In the genomic region with DNA sequence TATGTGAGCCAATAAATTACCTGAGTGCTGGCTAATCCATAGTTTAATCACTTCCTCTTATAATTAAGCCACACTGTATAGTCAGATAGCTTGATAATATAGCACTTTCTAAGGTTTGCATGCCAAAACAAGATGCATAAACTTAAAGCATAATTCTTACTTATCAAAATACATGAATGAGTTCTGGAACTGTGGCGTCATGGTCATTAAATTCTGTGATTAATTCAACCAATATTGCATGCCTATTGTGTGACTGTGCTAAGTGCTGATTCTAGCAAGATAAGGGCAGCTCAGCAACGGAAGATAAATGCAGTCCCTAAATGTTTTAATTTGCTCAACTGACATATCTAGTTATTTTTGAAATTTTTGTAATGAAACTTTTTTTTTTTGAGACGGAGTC, we compare ENCODE assay signal across 23 cellular contexts. TPM values are rescaled to one million over a fixed set of nuclear protein-coding genes. Genes with fewer than 3 reads are reported as not detected.
DNase-seq lines count a peak whose midpoint lies in the region; ATAC-seq and TF ChIP-seq lines count a peak whose summit lies in the region.
"Had no signal": no experiment of that assay in that cellular context is flagged by ENCODE, and none has a peak within 500 bp of the region (broad histone marks: within the 10 kb centered on the region; RNA-seq: fewer than 3 reads in every experiment).

No MANE protein-coding gene starts in this region.

- no peak overlapping the region for H3K27ac Mint-ChIP-seq in GM23338
- H3K27ac Mint-ChIP-seq in naive thymus-derived CD8-positive, alpha-beta T cell, result no peak overlapping the region
- H3K27ac Mint-ChIP-seq: activated naive CD8-positive, alpha-beta T cell treated with anti-CD3 and anti-CD28 coated beads for 36 hours; memory B cell had no signal

- no peak overlapping the region for H3K4me3 Mint-ChIP-seq in GM23338
- no peak overlapping the region for H3K4me3 Mint-ChIP-seq in naive thymus-derived CD8-positive, alpha-beta T cell
- H3K4me3 Mint-ChIP-seq: activated naive CD8-positive, alpha-beta T cell treated with anti-CD3 and anti-CD28 coated beads for 36 hours; activated T-cell treated with anti-CD3 and anti-CD28 coated beads, Interleukin-2, amount 50 U/mL, for 4 hours; memory B cell; nephron had no signal

- no peak overlapping the region for H3K4me2 ChIP-seq in GM23338
- H3K4me2 ChIP-seq: A549 had no signal

- peaks cover 1% of the 10 kb centered on the region for H3K27me3 Mint-ChIP-seq in GM23338 (ENCODE audit: insufficient read depth, low read depth, poor library complexity)
- H3K27me3 Mint-ChIP-seq in naive thymus-derived CD8-positive, alpha-beta T cell, result peaks cover 0 to 14% (median 6%) of the 10 kb centered on the region in 5 donors

- no peaks in the 10 kb centered on the region for H3F3A ChIP-seq in GM23338 (replicated peaks; ENCODE audit: low read depth)

- DNase-seq in A172 (ENCODE audit: low spot score), result peak; percentile 92
- no peak for DNase-seq in GM23338 (ENCODE audit: low spot score)
- peak; percentile 56 for DNase-seq in RKO (ENCODE audit: low spot score)
- peak; percentile 36 for DNase-seq in fibroblast of pulmonary artery (ENCODE audit: low read depth)
- DNase-seq in GM10248 (ENCODE audit: extremely low spot score), result no peak
- no peak for DNase-seq in NCI-H1105 (lab: John Stamatoyannopoulos, UW)
- no peak for DNase-seq in naive thymus-derived CD8-positive, alpha-beta T cell
- DNase-seq in NCI-H187 treated with DMSO at 0.1 percent for 48 hours (lab: John Stamatoyannopoulos, UW), result no peak
- DNase-seq: activated CD4-positive, alpha-beta T cell treated with anti-CD3 and anti-CD28 coated beads, Interleukin-2, amount 50 U/mL, for 48 hours; activated naive CD8-positive, alpha-beta T cell treated with anti-CD3 and anti-CD28 coated beads for 36 hours; activated T-cell treated with anti-CD3 and anti-CD28 coated beads, Interleukin-2, amount 50 U/mL, for 4 hours; central memory CD4-positive, alpha-beta T cell; effector CD4-positive, alpha-beta T cell; MM.1S; NCI-H2029 treated with DMSO at 0.1 percent for 48 hours; NCI-H524 treated with DMSO at 0.1 percent for 48 hours; psoas muscle; stimulated activated CD4-positive, alpha-beta T cell treated with anti-CD3 and anti-CD28 coated beads, Interleukin-15, amount 100 ng/mL, for 24 hours; stomach; uterus had no signal

- no peaks in the 10 kb centered on the region for H3K4me1 ChIP-seq in GM23338 (ENCODE audit: insufficient read depth)
- H3K4me1 ChIP-seq: A549, psoas muscle, uterus had no signal

- H3K4me3 ChIP-seq in GM23338 (no peak overlapping the region), fibroblast of pulmonary artery (replicated peaks; ENCODE audit: low read depth, low read length) (no peak overlapping the region)
- H3K4me3 ChIP-seq: A549, psoas muscle, stomach, uterus had no signal

- H3K27me3 ChIP-seq in GM23338 (ENCODE audit: insufficient read depth), result no peaks in the 10 kb centered on the region
- H3K27me3 ChIP-seq: uterus had no signal

- no peak for ATAC-seq in GM23338
- ATAC-seq in naive thymus-derived CD8-positive, alpha-beta T cell, result no peak
- ATAC-seq: A549; activated T-cell treated with anti-CD3 and anti-CD28 coated beads, Interleukin-2, amount 50 U/mL, for 4 hours; psoas muscle had no signal

- H3K36me3 ChIP-seq in GM23338 (ENCODE audit: insufficient read depth), result no peaks in the 10 kb centered on the region
- H3K36me3 ChIP-seq: stomach, uterus had no signal

- no peaks in the 10 kb centered on the region for H3K9me3 Mint-ChIP-seq in GM23338
- H3K9me3 Mint-ChIP-seq in naive thymus-derived CD8-positive, alpha-beta T cell, result no peaks in the 10 kb centered on the region
- H3K9me3 Mint-ChIP-seq: activated naive CD8-positive, alpha-beta T cell treated with anti-CD3 and anti-CD28 coated beads for 36 hours; activated T-cell treated with anti-CD3 and anti-CD28 coated beads, Interleukin-2, amount 50 U/mL, for 4 hours; memory B cell; nephron had no signal

- H3K79me2 ChIP-seq in GM23338 (replicated peaks; ENCODE audit: insufficient read depth), result no peaks in the 10 kb centered on the region

- no peaks in the 10 kb centered on the region for H4K20me1 ChIP-seq in GM23338 (replicated peaks; ENCODE audit: insufficient read depth)

- H2AFZ ChIP-seq in GM23338, result peak overlapping the region; percentile 28; the same call in 1 of the 2 replicates

- H3K4me1 Mint-ChIP-seq in GM23338, result no peaks in the 10 kb centered on the region
- peaks cover 0 to 12% (median 5%) of the 10 kb centered on the region in 4 donors for H3K4me1 Mint-ChIP-seq in naive thymus-derived CD8-positive, alpha-beta T cell
- H3K4me1 Mint-ChIP-seq: activated naive CD8-positive, alpha-beta T cell treated with anti-CD3 and anti-CD28 coated beads for 36 hours had no signal

- H3K36me3 Mint-ChIP-seq in GM23338 (ENCODE audit: low read depth), result no peaks in the 10 kb centered on the region
- no peaks in the 10 kb centered on the region for H3K36me3 Mint-ChIP-seq in naive thymus-derived CD8-positive, alpha-beta T cell
- H3K36me3 Mint-ChIP-seq: activated naive CD8-positive, alpha-beta T cell treated with anti-CD3 and anti-CD28 coated beads for 36 hours; memory B cell had no signal

- TF ChIP-seq CTCF in GM23338 (conservative IDR thresholded peaks at IDR 0.05; ENCODE audit: low read depth in 2 of 2) (no peak), fibroblast of pulmonary artery (IDR thresholded peaks at IDR 0.05; ENCODE audit: low read length, missing control alignments) (no peak), GM10248 (IDR thresholded peaks at IDR 0.05; ENCODE audit: control extremely low read depth, extremely low read depth, low read depth, missing control alignments) (no peak)

- POLR2A ChIA-PET in GM10248 (lab: Yijun Ruan, JAX), result no interaction called here
- POLR2A ChIA-PET in naive thymus-derived CD8-positive, alpha-beta T cell (lab: Charles Lee), result no interaction called here

- CTCF ChIA-PET in GM10248 (lab: Yijun Ruan, JAX), result interaction anchor here (0.7 to 1.4 kb wide), 2 partner anchors 15 to 256 kb away, joined by 3 read pairs; no protein-coding TSS in a partner anchor

- no peaks in the 10 kb centered on the region for H3K9me2 ChIP-seq in GM23338 (ENCODE audit: insufficient read depth)

- no peak overlapping the region for H3K27ac ChIP-seq in GM23338 (ENCODE audit: low read depth)
- H3K27ac ChIP-seq: A549, psoas muscle, stomach, uterus had no signal

TF ChIP-seq in GM23338, 12 proteins besides CTCF, POLR2A, EP300 and RAD21 (continues in another document):
- no peak for TF ChIP-seq EZH2 (IDR thresholded peaks at IDR 0.05; ENCODE audit: low read depth, unreplicated experiment)

RNA-seq across cellular contexts. Expression of a gene that starts 29.7 kb away (rescaled TPM):
- 0.34 TPM in 1 of 2 replicates, not detected in the other for total RNA-seq in A172 (2014; rRNA removed; shearing (Covaris generic))
- total RNA-seq in GM23338 (2014; rRNA removed; shearing (Covaris generic)), result not detected in 2 replicates
- polyA plus RNA-seq in GM23338 (2016; fragmentation: Nextera tagmentation; extraction: Ambion mirVana), result not detected in 2 replicates
- total RNA-seq in naive thymus-derived CD8-positive, alpha-beta T cell, result under 1 TPM; 0.44 to 0.68 TPM
- polyA plus RNA-seq in naive thymus-derived CD8-positive, alpha-beta T cell, result under 1 TPM in 2 of 3 donors, not detected in 1; 0.15 to 0.38 TPM

RNA-seq across cellular contexts. Expression of a gene that starts 36.3 kb away (rescaled TPM):
- total RNA-seq in A172 (2014; rRNA removed; shearing (Covaris generic)), result 0.17 TPM in 1 of 2 replicates, not detected in the other
- total RNA-seq in GM23338 (2014; rRNA removed; shearing (Covaris generic)), result not detected in 2 replicates
- polyA plus RNA-seq in GM23338 (2016; fragmentation: Nextera tagmentation; extraction: Ambion mirVana), result not detected in 2 replicates
- total RNA-seq in naive thymus-derived CD8-positive, alpha-beta T cell, result not detected
- polyA plus RNA-seq in naive thymus-derived CD8-positive, alpha-beta T cell, result not detected
- total RNA-seq: activated naive CD8-positive, alpha-beta T cell treated with anti-CD3 and anti-CD28 coated beads for 36 hours; activated T-cell treated with anti-CD3 and anti-CD28 coated beads, Interleukin-2, amount 50 U/mL, for 4 hours had no signal

Comparison
In these comparisons a context has a peak if more than half of its experiments do, and no peak if none do; other contexts are left out.
1. DNase-seq: peak in A172 (single experiment), RKO (single experiment) and fibroblast of pulmonary artery (single experiment); none in GM23338 (single experiment), GM10248 (single experiment), NCI-H1105 (single experiment), naive thymus-derived CD8-positive, alpha-beta T cell (0 of 10) and NCI-H187 treated with DMSO at 0.1 percent for 48 hours (single experiment).